9 cellular contexts compared by ENCODE assay signal in genomic region chr19:1063030-1063908, GRCh38. TPM values are rescaled to one million over a fixed set of nuclear protein-coding genes. Genes with fewer than 3 reads are reported as not detected.
DNase-seq lines count a peak whose midpoint lies in the region; ATAC-seq, FAIRE-seq and TF ChIP-seq lines count a peak whose summit lies in the region.
"Had no signal": no experiment of that assay in that cellular context is flagged by ENCODE, and none has a peak within 500 bp of the region (broad histone marks: within the 10 kb centered on the region; RNA-seq: fewer than 3 reads in every experiment).

No MANE protein-coding gene starts in this region.

- H2BK120ac ChIP-seq in H1 (replicated peaks; ENCODE audit: low read depth, low read length), result no peak overlapping the region

- peaks cover 11% of the 10 kb centered on the region; the same call in 1 of the 2 replicates for H3K23me2 ChIP-seq in H1 (ENCODE audit: low read depth, low read length)

- H4K91ac ChIP-seq in H1 (replicated peaks; ENCODE audit: insufficient read length, low read length), result no peak overlapping the region

- ATAC-seq in HG02885 (IDR thresholded peaks at IDR 0.05; ENCODE audit: poor library complexity, unreplicated experiment) (no peak), GM21619 (IDR thresholded peaks at IDR 0.05; ENCODE audit: unreplicated experiment) (no peak)

- H3K4ac ChIP-seq in H1 (replicated peaks; ENCODE audit: insufficient read length, low read depth, low read length), result no peak overlapping the region

- H3K27me3 ChIP-seq in GM23248 (replicated peaks; ENCODE audit: insufficient read depth) (peaks cover 15% of the 10 kb centered on the region; the same call in 1 of the 2 replicates), WERI-Rb-1 (ENCODE audit: insufficient read depth, low read depth, severe bottlenecking) (no peaks in the 10 kb centered on the region), H1 (replicated peaks in 1 of 4; ENCODE audit: control insufficient read depth in 3 of 4, extremely low read depth in 1 of 4, insufficient read depth in 3 of 4, low read length in 3 of 4) (peaks cover 0 to 26% (median 18%) of the 10 kb centered on the region in 4 experiments; a peak in 5 of 7 replicates), adrenal gland (peaks cover 18% of the 10 kb centered on the region), dorsolateral prefrontal cortex (peaks cover 0 to 50% (median 31%) of the 10 kb centered on the region in 45 donors)

- intact Hi-C loops in adrenal gland (cut with DNase I) (no loop called here), dorsolateral prefrontal cortex (cut with DNase I) (no loop called here)

- no peak for FAIRE-seq in H1 (lab: Jason Lieb, UNC)

- H3F3A ChIP-seq in GM23248 (ENCODE audit: insufficient read depth), result no peaks in the 10 kb centered on the region

- POLR2A ChIA-PET in H1 (lab: Charles Lee; ENCODE audit: partially characterized antibody), result interaction anchor here (0.6 to 6.9 kb wide), 11 partner anchors 10 to 735 kb away, joined by 3 to 97 read pairs (median 4); partner anchors contain the start of genes CNN2 and RNU6-2

- CTCF ChIA-PET in H1 (lab: Charles Lee; ENCODE audit: partially characterized antibody), result interaction anchor here (1.1 to 5.2 kb wide), 3 partner anchors 16 to 36 kb away, joined by 3 to 54 read pairs (median 4); partner anchors contain the start of gene ABCA7

- H2BK5ac ChIP-seq in H1 (ENCODE audit: low read depth, low read length), result no peak overlapping the region

- H3K27ac ChIP-seq in 22Rv1 (peak overlapping the region; percentile 90), GM23248 (no peak overlapping the region), WERI-Rb-1 (no peak overlapping the region), H1 (ENCODE audit: low read depth, low read length) (no peak overlapping the region), adrenal gland (no peak overlapping the region), dorsolateral prefrontal cortex (no peak overlapping the region)

- no peak overlapping the region for H2BK20ac ChIP-seq in H1 (ENCODE audit: low read length)

- H3K18ac ChIP-seq in H1 (ENCODE audit: extremely low read depth, low read length), result no peak overlapping the region

- H3K4me1 ChIP-seq in GM23248 (ENCODE audit: insufficient read depth) (no peaks in the 10 kb centered on the region), H1 (replicated peaks in 1 of 4; ENCODE audit: control insufficient read depth in 3 of 4, insufficient read depth in 4 of 4, low read length in 3 of 4) (peaks cover 0 to 27% (median 19%) of the 10 kb centered on the region in 4 experiments; a peak in 6 of 7 replicates), adrenal gland (replicated peaks in 1 of 2) (peaks cover 0 to 19% of the 10 kb centered on the region in 2 donors)

- H4K20me1 ChIP-seq in GM23248 (ENCODE audit: insufficient read depth) (no peaks in the 10 kb centered on the region), H1 (replicated peaks in 1 of 2; ENCODE audit: control insufficient read depth in 1 of 2, insufficient read depth in 2 of 2, low read length in 2 of 2) (peaks cover 0 to 7% of the 10 kb centered on the region in 2 experiments)

- DNase-seq in GM23248 (peak; percentile 47), WERI-Rb-1 (peak; percentile 40), H1 (ENCODE audit: low read depth in 1 of 2, low spot score in 2 of 2) (peak in 1 of 2 experiments; percentile 67), adrenal gland (no peak), dorsolateral prefrontal cortex (no peak)

- WGBS in GM23248 (ENCODE audit: low coverage in 1 of 2, low lambda C conversion rate in 2 of 2, missing lambda C conversion rate in 2 of 2), 2 experiments, result 90 to 93% methylated on average over 27 to 37 of the region's 37 CpGs
- WGBS in H1 (ENCODE audit: extremely low coverage in 1 of 2, insufficient coverage in 1 of 2, insufficient read length in 1 of 2, insufficient replicate concordance in 2 of 2, low coverage in 1 of 2, low lambda C conversion rate in 2 of 2, missing lambda C conversion rate in 1 of 2), 2 experiments, result 94% methylated on average over 27 of the region's 37 CpGs; no CpG with 5 or more reads in 1 of the 2 experiments
- WGBS in adrenal gland, 4 donors, result 71 to 92% (median 88%) methylated on average over 19 to 37 of the region's 37 CpGs

- no peak overlapping the region for H2BK12ac ChIP-seq in H1 (ENCODE audit: low read depth, low read length)

- no peak for TF ChIP-seq EP300 in H1 (IDR thresholded peaks at IDR 0.05; ENCODE audit: borderline replicate concordance in 1 of 2, low read depth in 2 of 2, low read length in 2 of 2)

- H3K23ac ChIP-seq in H1 (ENCODE audit: insufficient read length), result no peak overlapping the region

- no peak for TF ChIP-seq CTCF in 22Rv1 (IDR thresholded peaks at IDR 0.05)
- no peak for TF ChIP-seq CTCF in WERI-Rb-1 (IDR thresholded peaks at IDR 0.05; ENCODE audit: low read depth, low read length)
- no peak for TF ChIP-seq CTCF in H1 (IDR thresholded peaks at IDR 0.05; ENCODE audit: control extremely low read depth in 1 of 3, insufficient read depth in 1 of 3, low read depth in 1 of 3, low read length in 3 of 3)
- no peak for TF ChIP-seq CTCF in adrenal gland (IDR thresholded peaks at IDR 0.05)
- TF ChIP-seq CTCF in dorsolateral prefrontal cortex (IDR thresholded peaks at IDR 0.05 in 54 of 56, conservative IDR thresholded peaks at IDR 0.05 in 2 of 56; ENCODE audit: low read depth in 1 of 56, partially characterized antibody in 56 of 56), result no peak

- no peak for TF ChIP-seq RAD21 in H1 (IDR thresholded peaks at IDR 0.05 in 1 of 2, conservative IDR thresholded peaks at IDR 0.05 in 1 of 2; ENCODE audit: low read depth in 2 of 2, low read length in 2 of 2)

- no peaks in the 10 kb centered on the region for H3K79me1 ChIP-seq in H1 (ENCODE audit: low read depth, low read length)

- no peak overlapping the region for H3K9ac ChIP-seq in GM23248
- H3K9ac ChIP-seq in H1 (replicated peaks in 1 of 4; ENCODE audit: extremely low read depth in 1 of 4, low read depth in 3 of 4, low read length in 3 of 4), result no peak overlapping the region

- H3K79me2 ChIP-seq in GM23248 (ENCODE audit: insufficient read depth) (no peaks in the 10 kb centered on the region), H1 (ENCODE audit: control insufficient read depth in 1 of 2, insufficient read depth in 2 of 2, low read length in 2 of 2) (no peaks in the 10 kb centered on the region)

- no peak overlapping the region for H4K5ac ChIP-seq in H1 (ENCODE audit: insufficient read length, low read depth, low read length)

- in situ Hi-C loops in GM23248 (cut with MboI), result no loop called here

- no peak overlapping the region for H2AK5ac ChIP-seq in H1 (ENCODE audit: low read depth, low read length)

- H3K14ac ChIP-seq in H1 (ENCODE audit: insufficient read length), result no peak overlapping the region

- H2BK15ac ChIP-seq in H1 (ENCODE audit: low read length), result no peak overlapping the region

- H3K36me3 ChIP-seq in GM23248 (ENCODE audit: low read depth), result no peaks in the 10 kb centered on the region
- H3K36me3 ChIP-seq in WERI-Rb-1, result peaks cover 40% of the 10 kb centered on the region
- H3K36me3 ChIP-seq in H1 (ENCODE audit: control insufficient read depth in 2 of 4, insufficient read depth in 4 of 4, low read length in 3 of 4), result peaks cover 0 to 11% (median 3%) of the 10 kb centered on the region in 4 experiments; a peak in 4 of 8 replicates
- H3K36me3 ChIP-seq in adrenal gland (replicated peaks in 1 of 2), result no peaks in the 10 kb centered on the region

- no peak overlapping the region for H3K4me2 ChIP-seq in GM23248 (ENCODE audit: unreplicated experiment)
- no peak overlapping the region for H3K4me2 ChIP-seq in H1 (ENCODE audit: insufficient read depth in 1 of 2, low read depth in 2 of 2, low read length in 2 of 2)
- H3K4me2 ChIP-seq: smooth muscle cell had no signal

- H3K9me2 ChIP-seq in GM23248 (ENCODE audit: insufficient read depth), result no peaks in the 10 kb centered on the region

- TF ChIP-seq POLR2A in H1 (IDR thresholded peaks at IDR 0.05; ENCODE audit: control extremely low read depth in 1 of 2, low read depth in 2 of 2, low read length in 2 of 2), result no peak
- no peak for TF ChIP-seq POLR2A in adrenal gland (IDR thresholded peaks at IDR 0.05)

- no peak overlapping the region for H4K8ac ChIP-seq in H1 (ENCODE audit: extremely low read depth, insufficient read depth, low read length)

- H2AFZ ChIP-seq in GM23248 (no peak overlapping the region), H1 (ENCODE audit: low read length) (no peak overlapping the region)

- H3K56ac ChIP-seq in H1 (replicated peaks; ENCODE audit: insufficient read length, low read depth, low read length), result no peak overlapping the region

- no peaks in the 10 kb centered on the region for H3K9me3 ChIP-seq in GM23248 (ENCODE audit: low read depth)
- H3K9me3 ChIP-seq in WERI-Rb-1 (ENCODE audit: severe bottlenecking), result peaks cover 9% of the 10 kb centered on the region
- H3K9me3 ChIP-seq in H1 (ENCODE audit: insufficient read depth in 2 of 2, low read depth in 1 of 2, low read length in 1 of 2), result peaks cover 11 to 29% of the 10 kb centered on the region in 2 experiments
- peaks cover 0 to 2% (median 0%) of the 10 kb centered on the region in 3 donors for H3K9me3 ChIP-seq in adrenal gland (replicated peaks in 1 of 3)

- H3K4me3 ChIP-seq in GM23248 (no peak overlapping the region), WERI-Rb-1 (ENCODE audit: low read depth, low read length) (no peak overlapping the region), H1 (ENCODE audit: extremely low read depth in 1 of 4, insufficient read depth in 2 of 4, low read depth in 3 of 4, low read length in 4 of 4) (no peak overlapping the region), adrenal gland (no peak overlapping the region), dorsolateral prefrontal cortex (no peak overlapping the region)
- H3K4me3 ChIP-seq: smooth muscle cell had no signal

RNA-seq across cellular contexts. Expression of gene ARHGAP45, which starts 3.7 kb away (rescaled TPM):
- total RNA-seq in GM23248 (2014; rRNA removed; shearing (Covaris generic)), result 1.5 and 6.3 TPM in 2 replicates
- 3.2 and 3.5 TPM in 2 replicates for polyA plus RNA-seq in GM23248 (2016; fragmentation: Nextera tagmentation; extraction: Ambion mirVana)
- total RNA-seq in H1 (2021; fragmentation: NEBNext Ultra II Directional; extraction: Animal tissue kit (Norgen Biotek cat#: 25700)), result 41.8 and 43.6 TPM in 2 replicates
- polyA plus RNA-seq in H1 (2011; rRNA removed), result 31.4 and 40.2 TPM in 2 replicates
- 36.8 TPM for polyA plus RNA-seq in H1 (2011; cell fraction: cytosol; rRNA removed)
- polyA plus RNA-seq in H1 (2011; cell fraction: nucleus; rRNA removed), result 67.4 TPM
- 26.5 to 43.1 TPM (median 35.3 TPM) in 4 replicates for polyA plus RNA-seq in H1 (2012, experiment 1 of 2)
- polyA plus RNA-seq in H1 (2012, experiment 2 of 2), result 29.2 TPM
- 16.7 TPM for polyA plus RNA-seq in H1 (2013, experiment 1 of 2)
- 16.2 TPM for polyA plus RNA-seq in H1 (2013, experiment 2 of 2)
- 13.6 and 19.9 TPM in 2 replicates for polyA minus RNA-seq in H1 (2011; rRNA and poly(A)+ RNA removed)
- 28.4 TPM for polyA minus RNA-seq in H1 (2011; cell fraction: cytosol; rRNA and poly(A)+ RNA removed)
- polyA minus RNA-seq in H1 (2011; cell fraction: nucleus; rRNA and poly(A)+ RNA removed), result 25.1 TPM
- 10 to 100 TPM; 18.8 to 74.3 (median 34.8) TPM for total RNA-seq in adrenal gland
- 10 to 100 TPM in 2 of 3 donors, 1 to 10 TPM in 1; 1.6 to 75.4 (median 30.2) TPM for polyA plus RNA-seq in adrenal gland
- 10 to 100 TPM in 55 of 120 experiments, 1 to 10 TPM in 65; 2.8 to 23.4 (median 9.5) TPM for total RNA-seq in dorsolateral prefrontal cortex

RNA-seq across cellular contexts. Expression of gene ABCA7, which starts 23.4 kb away (rescaled TPM):
- total RNA-seq in GM23248 (2014; rRNA removed; shearing (Covaris generic)), result 1.1 and 2.1 TPM in 2 replicates
- 1.7 and 2.6 TPM in 2 replicates for polyA plus RNA-seq in GM23248 (2016; fragmentation: Nextera tagmentation; extraction: Ambion mirVana)
- total RNA-seq in H1 (2021; fragmentation: NEBNext Ultra II Directional; extraction: Animal tissue kit (Norgen Biotek cat#: 25700)), result 25.6 and 29.7 TPM in 2 replicates
- 10.4 and 17.4 TPM in 2 replicates for polyA plus RNA-seq in H1 (2011; rRNA removed)
- 11.0 TPM for polyA plus RNA-seq in H1 (2011; cell fraction: cytosol; rRNA removed)
- polyA plus RNA-seq in H1 (2011; cell fraction: nucleus; rRNA removed), result 75.8 TPM
- 24.0 to 35.6 TPM (median 26.9 TPM) in 4 replicates for polyA plus RNA-seq in H1 (2012, experiment 1 of 2)
- 20.8 TPM for polyA plus RNA-seq in H1 (2012, experiment 2 of 2)
- 22.9 TPM for polyA plus RNA-seq in H1 (2013, experiment 1 of 2)
- 19.2 TPM for polyA plus RNA-seq in H1 (2013, experiment 2 of 2)
- polyA minus RNA-seq in H1 (2011; rRNA and poly(A)+ RNA removed), result 7.3 and 11.6 TPM in 2 replicates
- 17.7 TPM for polyA minus RNA-seq in H1 (2011; cell fraction: cytosol; rRNA and poly(A)+ RNA removed)
- 32.0 TPM for polyA minus RNA-seq in H1 (2011; cell fraction: nucleus; rRNA and poly(A)+ RNA removed)
- total RNA-seq in adrenal gland, result 10 to 100 TPM in 7 of 8 donors, 1 to 10 TPM in 1; 8.8 to 23.2 (median 18.8) TPM
- polyA plus RNA-seq in adrenal gland, result 100 to 1,000 TPM in 1 of 3 donors, 10 to 100 TPM in 1, 1 to 10 TPM in 1; 2.1 to 109 (median 28.7) TPM
- total RNA-seq in dorsolateral prefrontal cortex, result 10 to 100 TPM; 12.5 to 56.5 (median 28.1) TPM

RNA-seq across cellular contexts. Expression of gene POLR2E, which starts 31.9 kb away (rescaled TPM):
- total RNA-seq in GM23248 (2014; rRNA removed; shearing (Covaris generic)), result 172 and 233 TPM in 2 replicates
- polyA plus RNA-seq in GM23248 (2016; fragmentation: Nextera tagmentation; extraction: Ambion mirVana) (336 and 347 TPM in 2 replicates), H1 (2011; rRNA removed) (381 and 483 TPM in 2 replicates), adrenal gland (100 to 1,000 TPM in 2 of 3 donors, 10 to 100 TPM in 1; 74.7 to 132 (median 109) TPM)
- 274 and 281 TPM in 2 replicates for total RNA-seq in H1 (2021; fragmentation: NEBNext Ultra II Directional; extraction: Animal tissue kit (Norgen Biotek cat#: 25700))
- polyA plus RNA-seq in H1 (2011; cell fraction: cytosol; rRNA removed), result 378 TPM
- 283 TPM for polyA plus RNA-seq in H1 (2011; cell fraction: nucleus; rRNA removed)
- 286 to 416 TPM (median 379 TPM) in 4 replicates for polyA plus RNA-seq in H1 (2012, experiment 1 of 2)
- 296 TPM for polyA plus RNA-seq in H1 (2012, experiment 2 of 2)
- polyA plus RNA-seq in H1 (2013, experiment 1 of 2), result 195 TPM
- 204 TPM for polyA plus RNA-seq in H1 (2013, experiment 2 of 2)
- 110 and 140 TPM in 2 replicates for polyA minus RNA-seq in H1 (2011; rRNA and poly(A)+ RNA removed)
- polyA minus RNA-seq in H1 (2011; cell fraction: cytosol; rRNA and poly(A)+ RNA removed), result 128 TPM
- polyA minus RNA-seq in H1 (2011; cell fraction: nucleus; rRNA and poly(A)+ RNA removed), result 125 TPM
- total RNA-seq in adrenal gland (100 to 1,000 TPM in 7 of 8 donors, 10 to 100 TPM in 1; 94.0 to 231 (median 171) TPM), dorsolateral prefrontal cortex (100 to 1,000 TPM; 114 to 230 (median 158) TPM)

RNA-seq across cellular contexts. Expression of gene CNN2, which starts 36.9 kb away (rescaled TPM):
- 239 and 244 TPM in 2 replicates for total RNA-seq in GM23248 (2014; rRNA removed; shearing (Covaris generic))
- polyA plus RNA-seq in GM23248 (2016; fragmentation: Nextera tagmentation; extraction: Ambion mirVana), result 400 and 415 TPM in 2 replicates
- total RNA-seq in H1 (2021; fragmentation: NEBNext Ultra II Directional; extraction: Animal tissue kit (Norgen Biotek cat#: 25700)), result 522 and 551 TPM in 2 replicates
- 189 and 349 TPM in 2 replicates for polyA plus RNA-seq in H1 (2011; rRNA removed)
- 238 TPM for polyA plus RNA-seq in H1 (2011; cell fraction: cytosol; rRNA removed)
- polyA plus RNA-seq in H1 (2011; cell fraction: nucleus; rRNA removed), result 235 TPM
- 294 to 464 TPM (median 423 TPM) in 4 replicates for polyA plus RNA-seq in H1 (2012, experiment 1 of 2)
- 443 TPM for polyA plus RNA-seq in H1 (2012, experiment 2 of 2)
- polyA plus RNA-seq in H1 (2013, experiment 1 of 2), result 346 TPM
- 345 TPM for polyA plus RNA-seq in H1 (2013, experiment 2 of 2)
- 314 and 396 TPM in 2 replicates for polyA minus RNA-seq in H1 (2011; rRNA and poly(A)+ RNA removed)
- polyA minus RNA-seq in H1 (2011; cell fraction: cytosol; rRNA and poly(A)+ RNA removed), result 453 TPM
- polyA minus RNA-seq in H1 (2011; cell fraction: nucleus; rRNA and poly(A)+ RNA removed), result 127 TPM
- 10 to 100 TPM; 24.2 to 64.9 (median 42.7) TPM for total RNA-seq in adrenal gland
- 10 to 100 TPM; 11.2 to 60.8 (median 52.5) TPM for polyA plus RNA-seq in adrenal gland
- total RNA-seq in dorsolateral prefrontal cortex, result 10 to 100 TPM in 31 of 120 experiments, 1 to 10 TPM in 89; 1.1 to 28.7 (median 6.6) TPM

RNA-seq across cellular contexts. Expression of gene GPX4, which starts 40.5 kb away (rescaled TPM):
- 298 and 323 TPM in 2 replicates for total RNA-seq in GM23248 (2014; rRNA removed; shearing (Covaris generic))
- polyA plus RNA-seq in GM23248 (2016; fragmentation: Nextera tagmentation; extraction: Ambion mirVana) (601 and 607 TPM in 2 replicates), H1 (2011; rRNA removed) (693 and 947 TPM in 2 replicates), adrenal gland (1,000 to 10,000 TPM in 2 of 3 donors, 100 to 1,000 TPM in 1; 420 to 1,267 (median 1,035) TPM)
- total RNA-seq in H1 (2021; fragmentation: NEBNext Ultra II Directional; extraction: Animal tissue kit (Norgen Biotek cat#: 25700)), result 342 and 355 TPM in 2 replicates
- polyA plus RNA-seq in H1 (2011; cell fraction: cytosol; rRNA removed), result 779 TPM
- polyA plus RNA-seq in H1 (2011; cell fraction: nucleus; rRNA removed), result 730 TPM
- polyA plus RNA-seq in H1 (2012, experiment 1 of 2), result 475 to 711 TPM (median 640 TPM) in 4 replicates
- polyA plus RNA-seq in H1 (2012, experiment 2 of 2), result 958 TPM
- polyA plus RNA-seq in H1 (2013, experiment 1 of 2), result 575 TPM
- polyA plus RNA-seq in H1 (2013, experiment 2 of 2), result 562 TPM
- 186 and 191 TPM in 2 replicates for polyA minus RNA-seq in H1 (2011; rRNA and poly(A)+ RNA removed)
- 297 TPM for polyA minus RNA-seq in H1 (2011; cell fraction: cytosol; rRNA and poly(A)+ RNA removed)
- polyA minus RNA-seq in H1 (2011; cell fraction: nucleus; rRNA and poly(A)+ RNA removed), result 155 TPM
- total RNA-seq in adrenal gland (1,000 to 10,000 TPM in 1 of 8 donors, 100 to 1,000 TPM in 7; 385 to 1,424 (median 704) TPM), dorsolateral prefrontal cortex (100 to 1,000 TPM; 189 to 425 (median 310) TPM)

Comparison
In these comparisons a context has a peak if more than half of its experiments do, and no peak if none do; other contexts are left out.
1. DNase-seq: peak in GM23248 (single experiment) and WERI-Rb-1 (single experiment); none in adrenal gland (0 of 7) and dorsolateral prefrontal cortex (0 of 10).